Comparison of ENCODE assay signal across 7 cellular contexts in genomic region chr13:75549262-75550158, GRCh38. TPM values are rescaled to one million over a fixed set of nuclear protein-coding genes. Genes with fewer than 3 reads are reported as not detected.
DNase-seq lines count a peak whose midpoint lies in the region; ATAC-seq and TF ChIP-seq lines count a peak whose summit lies in the region.

Gene UCHL3 (plus strand): TSS chr13:75549791. CDS start chr13:75549821, 30 bp downstream.

- DNase-seq in NCI-H1930 (lab: John Stamatoyannopoulos, UW) (peak; percentile 94 to 98), T-helper 22 cell (ENCODE audit: low read depth) (peak; percentile 92), astrocyte of the cerebellum (ENCODE audit: low read depth) (peak; percentile 90), hepatic stellate cell (ENCODE audit: low spot score) (peak; percentile 96), renal cortical epithelial cell (ENCODE audit: low read depth) (peak; percentile 85)

- ATAC-seq in GM18499 (IDR thresholded peaks at IDR 0.05; ENCODE audit: insufficient read depth, unreplicated experiment) (peak; percentile 94), HG02970 (IDR thresholded peaks at IDR 0.05; ENCODE audit: low FRiP score, unreplicated experiment) (peak; percentile 97)

- peak; percentile 84 for TF ChIP-seq CTCF in astrocyte of the cerebellum (IDR thresholded peaks at IDR 0.05; ENCODE audit: low read depth, low read length, missing control alignments)

- in situ Hi-C loops in astrocyte of the cerebellum (cut with HindIII; ENCODE audit: low sequenced_read_pairs) = no loop called here

- H3K4me3 ChIP-seq in astrocyte of the cerebellum (ENCODE audit: low read depth, low read length) = peak within 1 kb of the TSS; percentile 87

RNA-seq across cellular contexts. Expression of gene UCHL3, which starts in this region (rescaled TPM):
- total RNA-seq in renal cortical epithelial cell = 66.5 and 126 TPM in 2 replicates

Comparison
In these comparisons a context has a peak if more than half of its experiments do, and no peak if none do; other contexts are left out.
1. Peak in every context shown above with its lines: DNase-seq, ATAC-seq and H3K4me3 ChIP-seq.